9 cellular contexts compared by ENCODE assay signal in genomic region chr15:68789921-68790575, GRCh38. TPM values are rescaled to one million over a fixed set of nuclear protein-coding genes. Genes with fewer than 3 reads are reported as not detected.
DNase-seq lines count a peak whose midpoint lies in the region; ATAC-seq and TF ChIP-seq lines count a peak whose summit lies in the region.
"Had no signal": no experiment of that assay in that cellular context is flagged by ENCODE, and none has a peak within 500 bp of the region (broad histone marks: within the 10 kb centered on the region; RNA-seq: fewer than 3 reads in every experiment).

No MANE protein-coding gene starts in this region.

- no peak for TF ChIP-seq POLR2A in stomach (IDR thresholded peaks at IDR 0.05)

- H3K36me3 ChIP-seq in adipocyte (ENCODE audit: control insufficient read depth, insufficient read depth, low read length, severe bottlenecking) (peaks cover 25% of the 10 kb centered on the region), stomach (peaks cover 2 to 26% (median 20%) of the 10 kb centered on the region in 4 donors), aorta (ENCODE audit: control insufficient read depth in 1 of 2, insufficient read depth in 2 of 2, low read length in 1 of 2) (no peaks in the 10 kb centered on the region)

- H3K27me3 ChIP-seq in adipocyte (replicated peaks; ENCODE audit: control insufficient read depth, insufficient read depth, low read length) = no peaks in the 10 kb centered on the region
- no peaks in the 10 kb centered on the region for H3K27me3 ChIP-seq in stomach
- H3K27me3 ChIP-seq in aorta (ENCODE audit: control insufficient read depth in 1 of 2, insufficient read depth in 2 of 2, low read length in 1 of 2) = no peaks in the 10 kb centered on the region

- H3K27ac ChIP-seq in stomach (peak overlapping the region; percentile 77 to 87 (median 83)), aorta (ENCODE audit: low read depth in 1 of 2, low read length in 2 of 2) (no peak overlapping the region)

- intact Hi-C loops in stomach (cut with DNase I; ENCODE audit: low total_unique reads) (no loop called here), aorta (cut with DNase I) (no loop called here)

- 31 to 50% (median 36%) methylated on average over 10 to 12 of the region's 12 CpGs for WGBS in stomach, 5 donors
- WGBS in aorta, 2 donors = 47 to 52% methylated on average over 12 of the region's 12 CpGs

- no peak overlapping the region for H3K9ac ChIP-seq in adipocyte (ENCODE audit: low read length)

- H3K4me3 ChIP-seq in adipocyte (ENCODE audit: low read length) = no peak overlapping the region
- no peak overlapping the region for H3K4me3 ChIP-seq in stomach
- no peak overlapping the region for H3K4me3 ChIP-seq in aorta (ENCODE audit: low read length in 2 of 2)

- no peak for TF ChIP-seq CTCF in stomach (IDR thresholded peaks at IDR 0.05)

- TF ChIP-seq EP300 in stomach (IDR thresholded peaks at IDR 0.05) = no peak

- H3K4me1 ChIP-seq in adipocyte (ENCODE audit: control insufficient read depth, insufficient read depth, low read length) (peaks cover 10% of the 10 kb centered on the region), stomach (peaks cover 88 to 94% (median 90%) of the 10 kb centered on the region in 4 donors), aorta (ENCODE audit: control insufficient read depth in 1 of 2, insufficient read depth in 2 of 2, low read length in 2 of 2) (peaks cover 0 to 3% of the 10 kb centered on the region in 2 donors)

- H3K9me3 ChIP-seq in adipocyte (ENCODE audit: control insufficient read depth, low read length) (no peaks in the 10 kb centered on the region), stomach (no peaks in the 10 kb centered on the region), aorta (ENCODE audit: control insufficient read depth, low read length) (no peaks in the 10 kb centered on the region)

- peak; percentile 44 for DNase-seq in activated CD8-positive, alpha-beta memory T cell treated with anti-CD3 and anti-CD28 coated beads for 24 hours
- DNase-seq in activated CD8-positive, alpha-beta memory T cell treated with anti-CD3 and anti-CD28 coated beads, Interleukin-2, amount 50 U/mL, for 4 hours = no peak
- DNase-seq in adipocyte (ENCODE audit: low read depth) (peak; percentile 37), iPS-NIHi11 (ENCODE audit: low spot score) (peak; percentile 73), stomach (no peak), DMS53 treated with DMSO at 0.1 percent for 48 hours (lab: John Stamatoyannopoulos, UW; ENCODE audit: unreplicated experiment) (no peak), aorta (no peak)
- DNase-seq: central memory CD4-positive, alpha-beta T cell had no signal

- ATAC-seq in HG03571 (IDR thresholded peaks at IDR 0.05; ENCODE audit: unreplicated experiment) (no peak), aorta (ENCODE audit: low FRiP score) (no peak)

RNA-seq across cellular contexts. Expression of gene ANP32A, which starts 30.6 kb away (rescaled TPM):
- total RNA-seq in stomach = 100 to 1,000 TPM in 1 of 5 donors, 10 to 100 TPM in 4; 34.4 to 112 (median 65.2) TPM
- polyA plus RNA-seq in stomach = 10 to 100 TPM; 53.1 to 80.5 (median 72.2) TPM
- total RNA-seq in aorta = 100 to 1,000 TPM in 1 of 2 donors, 10 to 100 TPM in 1; 76.1 to 106 TPM
- 10 to 100 TPM; 63.2 to 63.5 TPM for polyA plus RNA-seq in aorta

Comparison
In these comparisons a context has a peak if more than half of its experiments do, and no peak if none do; other contexts are left out.
1. DNase-seq: peak in activated CD8-positive, alpha-beta memory T cell treated with anti-CD3 and anti-CD28 coated beads for 24 hours (single experiment), adipocyte (single experiment) and iPS-NIHi11 (single experiment); none in activated CD8-positive, alpha-beta memory T cell treated with anti-CD3 and anti-CD28 coated beads, Interleukin-2, amount 50 U/mL, for 4 hours (single experiment), stomach (single experiment), DMS53 treated with DMSO at 0.1 percent for 48 hours (single experiment) and aorta (0 of 2).
2. H3K27ac ChIP-seq: peak in stomach (5 of 5); none in aorta (0 of 2).